8 cellular contexts compared by ENCODE assay signal in the genomic region with DNA sequence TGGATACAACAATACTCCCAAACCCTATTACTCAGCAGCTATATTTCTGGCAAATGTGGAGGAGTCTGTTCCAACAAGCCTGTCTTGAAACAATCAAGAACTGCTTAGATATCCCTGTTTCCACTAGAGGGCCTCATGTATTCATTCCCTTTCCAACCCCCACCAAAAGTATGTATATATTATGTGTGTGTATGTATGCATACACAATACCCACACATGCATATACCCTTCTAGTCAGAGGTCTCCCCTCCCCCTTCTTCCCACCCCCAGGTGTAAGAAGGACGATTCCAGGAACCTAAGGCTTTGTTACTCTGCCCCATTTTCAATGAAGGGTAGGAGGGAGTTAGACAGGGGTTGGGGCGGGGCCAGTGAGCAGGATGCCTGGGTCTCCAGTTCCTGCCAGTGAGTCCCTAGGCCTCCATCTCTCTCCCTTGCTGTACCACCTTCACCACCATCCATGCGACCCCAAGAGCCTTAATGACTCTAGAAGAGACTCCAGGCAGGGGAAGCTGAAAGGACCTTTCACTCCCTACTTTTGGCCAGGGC. TPM values are rescaled to one million over a fixed set of nuclear protein-coding genes. Genes with fewer than 3 reads are reported as not detected.
DNase-seq lines count a peak whose midpoint lies in the region; ATAC-seq and TF ChIP-seq lines count a peak whose summit lies in the region.

TSS of gene DGKA (plus strand) at position 392 of the 546 bp plus-strand sequence. CDS start 5,342 bp downstream, outside the sequence.

- H2AK5ac ChIP-seq in neuronal stem cell (ENCODE audit: low read depth, low read length), result no peak within 1 kb of the TSS

- no peaks in the 10 kb centered on the region for H3K79me1 ChIP-seq in neuronal stem cell (ENCODE audit: low read depth, low read length)

- no peak within 1 kb of the TSS for H4K91ac ChIP-seq in neuronal stem cell (ENCODE audit: low read depth, low read length, poor library complexity)

- peak within 1 kb of the TSS; percentile 71 for H3K9ac ChIP-seq in neuronal stem cell (ENCODE audit: low read depth, low read length, poor library complexity)

- H3K27ac ChIP-seq in DOHH2 (ENCODE audit: low read depth, low read length), result peak within 1 kb of the TSS; percentile 97
- H3K27ac ChIP-seq in neuronal stem cell (replicated peaks; ENCODE audit: low read length), result no peak within 1 kb of the TSS

- peak; percentile 53 for ATAC-seq in activated T-helper 17 cell treated with anti-CD3 and anti-CD28 coated beads, Interleukin-2, amount 50 U/mL, for 72 hours (replicated peaks)
- ATAC-seq in HG02588 (IDR thresholded peaks at IDR 0.05; ENCODE audit: unreplicated experiment), result no peak

- H3F3A ChIP-seq in DOHH2 (ENCODE audit: control insufficient read depth, insufficient read depth), result peaks cover 29% of the 10 kb centered on the region

- H2BK12ac ChIP-seq in neuronal stem cell (ENCODE audit: low read length), result no peak within 1 kb of the TSS

- H3K79me2 ChIP-seq in DOHH2 (ENCODE audit: control insufficient read depth, low read length), result peaks cover 68% of the 10 kb centered on the region

- H3K9me3 ChIP-seq in DOHH2 (ENCODE audit: control insufficient read depth, insufficient read depth, low read length) (no peaks in the 10 kb centered on the region), neuronal stem cell (replicated peaks in 1 of 2; ENCODE audit: control insufficient read depth in 2 of 2, insufficient read depth in 1 of 2, low read depth in 1 of 2, low read length in 2 of 2) (no peaks in the 10 kb centered on the region)

- H3K27ac Mint-ChIP-seq in activated T-helper 17 cell treated with anti-CD3 and anti-CD28 coated beads, Interleukin-2, amount 50 U/mL, for 72 hours, result peak within 1 kb of the TSS; percentile 99

- peak within 1 kb of the TSS; percentile 88 for H2AFZ ChIP-seq in neuronal stem cell (ENCODE audit: low read length)

- peaks cover 67% of the 10 kb centered on the region for H3K36me3 ChIP-seq in DOHH2 (ENCODE audit: control insufficient read depth, low read length)
- peaks cover under 1 to 4% of the 10 kb centered on the region in 2 donors for H3K36me3 ChIP-seq in neuronal stem cell (replicated peaks in 1 of 2; ENCODE audit: control insufficient read depth in 2 of 2, insufficient read depth in 2 of 2, low read length in 2 of 2)

- H3K9me2 ChIP-seq in DOHH2 (replicated peaks; ENCODE audit: control insufficient read depth, low read length), result no peaks in the 10 kb centered on the region

- WGBS in neuronal stem cell (ENCODE audit: extremely low coverage in 2 of 2, insufficient read length in 2 of 2, insufficient replicate concordance in 1 of 2), 2 donors, result no CpG with 5 or more reads among the region's 3 CpGs

- no peak within 1 kb of the TSS for H3K4ac ChIP-seq in neuronal stem cell (ENCODE audit: low read length)

- no peak within 1 kb of the TSS for H4K8ac ChIP-seq in neuronal stem cell (ENCODE audit: low read depth, low read length)

- H3K4me1 ChIP-seq in DOHH2 (ENCODE audit: control insufficient read depth, low read length), result peaks cover 52% of the 10 kb centered on the region
- H3K4me1 ChIP-seq in neuronal stem cell (ENCODE audit: control insufficient read depth in 2 of 2, insufficient read depth in 1 of 2, low read depth in 1 of 2, low read length in 2 of 2), result peaks cover 13 to 21% of the 10 kb centered on the region in 2 donors

- H3K27me3 ChIP-seq in DOHH2 (ENCODE audit: control insufficient read depth, low read length), result no peaks in the 10 kb centered on the region
- H3K27me3 ChIP-seq in neuronal stem cell (ENCODE audit: control insufficient read depth in 3 of 3, insufficient read depth in 3 of 3, low read depth in 1 of 3, low read length in 3 of 3), result peaks cover 4 to 42% (median 20%) of the 10 kb centered on the region in 3 experiments

- H3K23ac ChIP-seq in neuronal stem cell (ENCODE audit: low read depth, low read length, poor library complexity), result no peak within 1 kb of the TSS

- H2BK15ac ChIP-seq in neuronal stem cell (ENCODE audit: low read length), result peak within 1 kb of the TSS; percentile 31

- H3K4me3 Mint-ChIP-seq in activated T-helper 17 cell treated with anti-CD3 and anti-CD28 coated beads, Interleukin-2, amount 50 U/mL, for 72 hours, result peak within 1 kb of the TSS; percentile 98

- H3K4me3 ChIP-seq in DOHH2 (ENCODE audit: low read length) (peak within 1 kb of the TSS; percentile 95), neuronal stem cell (ENCODE audit: low read length in 2 of 2) (peak within 1 kb of the TSS; percentile 58 to 81)

- no peaks in the 10 kb centered on the region for H3K27me3 Mint-ChIP-seq in activated T-helper 17 cell treated with anti-CD3 and anti-CD28 coated beads, Interleukin-2, amount 50 U/mL, for 72 hours

- H3K4me1 Mint-ChIP-seq in activated T-helper 17 cell treated with anti-CD3 and anti-CD28 coated beads, Interleukin-2, amount 50 U/mL, for 72 hours, result peaks cover 43% of the 10 kb centered on the region

- H3K14ac ChIP-seq in neuronal stem cell (ENCODE audit: low read length), result no peak within 1 kb of the TSS

- no peak within 1 kb of the TSS for H2BK5ac ChIP-seq in neuronal stem cell (ENCODE audit: low read length)

- no peak within 1 kb of the TSS for H2BK120ac ChIP-seq in neuronal stem cell (ENCODE audit: low read depth, low read length)

- peak in 52 of 76 experiments; percentile 4 to 71 (median 36) for DNase-seq in HUDEP-2 (lab: John Stamatoyannopoulos, UW; ENCODE audit: unreplicated experiment in 76 of 76)
- DNase-seq in RPMI8226, result peak; percentile 65
- peak; percentile 90 for DNase-seq in fibroblast of peridontal ligament (ENCODE audit: extremely low read depth)
- no peak for DNase-seq in neuronal stem cell (ENCODE audit: low spot score)
- DNase-seq in superior temporal gyrus (ENCODE audit: extremely low spot score), result peak; percentile 72

- peak within 1 kb of the TSS; percentile 55 for H3K18ac ChIP-seq in neuronal stem cell (ENCODE audit: low read length)

- TF ChIP-seq CTCF in DOHH2 (IDR thresholded peaks at IDR 0.05; ENCODE audit: low read depth, low read length, poor library complexity, severe bottlenecking), result peak; percentile 82

- H3K4me2 ChIP-seq in DOHH2 (ENCODE audit: low read length) (peak within 1 kb of the TSS; percentile 93), neuronal stem cell (ENCODE audit: insufficient read depth, low read length, poor library complexity, severe bottlenecking) (peak within 1 kb of the TSS; percentile 80)

- no peaks in the 10 kb centered on the region for H4K20me1 ChIP-seq in DOHH2 (ENCODE audit: control insufficient read depth, insufficient read depth, low read depth, low read length)

- peaks cover 77% of the 10 kb centered on the region for H3K36me3 Mint-ChIP-seq in activated T-helper 17 cell treated with anti-CD3 and anti-CD28 coated beads, Interleukin-2, amount 50 U/mL, for 72 hours (ENCODE audit: low read depth)

- no peaks in the 10 kb centered on the region for H3K9me3 Mint-ChIP-seq in activated T-helper 17 cell treated with anti-CD3 and anti-CD28 coated beads, Interleukin-2, amount 50 U/mL, for 72 hours

RNA-seq across cellular contexts. Expression of gene DGKA, which starts in this region (rescaled TPM):
- 100 to 1,000 TPM; 282 to 502 TPM for total RNA-seq in activated T-helper 17 cell treated with anti-CD3 and anti-CD28 coated beads, Interleukin-2, amount 50 U/mL, for 72 hours
- polyA plus RNA-seq in neuronal stem cell (2013, experiment 1 of 2), result 11.5 TPM
- polyA plus RNA-seq in neuronal stem cell (2013, experiment 2 of 2), result 10.1 TPM
